23 cellular contexts compared by ENCODE assay signal in the genomic region with DNA sequence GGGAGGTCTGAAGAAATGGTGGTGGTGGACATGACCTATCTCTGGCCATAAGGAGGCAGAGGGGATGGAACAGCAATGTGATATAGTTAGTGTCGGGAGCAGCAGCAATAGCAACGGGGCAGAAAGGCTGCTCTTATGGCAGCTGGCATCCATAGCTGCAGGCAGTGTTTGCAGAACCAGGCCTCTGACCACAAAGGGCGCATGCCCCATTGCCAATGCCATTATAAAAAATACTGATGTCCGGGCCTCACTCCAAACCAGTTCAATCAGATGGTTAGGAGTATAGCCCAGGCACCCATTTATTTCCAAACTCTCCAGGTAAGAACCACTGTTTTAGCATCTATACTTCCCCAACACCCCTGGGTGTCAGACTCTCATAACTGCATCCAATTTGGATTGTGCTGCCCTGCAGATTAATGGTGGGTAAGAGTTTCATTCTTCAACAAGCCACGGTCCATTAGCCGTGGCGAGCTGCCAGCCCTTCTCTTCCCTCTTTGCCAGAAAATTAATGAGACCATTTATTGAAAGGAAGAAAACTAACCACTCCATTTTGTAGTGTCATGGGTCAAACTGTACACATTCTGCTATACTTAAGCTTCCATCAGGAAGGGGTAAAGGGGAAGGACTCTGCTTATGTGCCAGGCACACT.
DNase-seq lines count a peak whose midpoint lies in the region; ATAC-seq, FAIRE-seq and TF ChIP-seq lines count a peak whose summit lies in the region.
"Had no signal": no experiment of that assay in that cellular context is flagged by ENCODE, and none has a peak within 500 bp of the region (broad histone marks: within the 10 kb centered on the region; RNA-seq: fewer than 3 reads in every experiment).

No MANE protein-coding gene starts in this region.

- peaks cover 12% of the 10 kb centered on the region for H3K9me3 Mint-ChIP-seq in activated CD4-positive, alpha-beta T cell treated with anti-CD3 and anti-CD28 coated beads, Interleukin-2, amount 10 ng/mL, durations not matched to agents 24 days and 14 days
- H3K9me3 Mint-ChIP-seq: CD4-positive, alpha-beta T cell had no signal

- H3K36me3 Mint-ChIP-seq in activated CD4-positive, alpha-beta T cell treated with anti-CD3 and anti-CD28 coated beads, Interleukin-2, amount 10 ng/mL, durations not matched to agents 24 days and 14 days (ENCODE audit: low read depth), result no peaks in the 10 kb centered on the region

- H3K4me3 Mint-ChIP-seq in activated CD4-positive, alpha-beta T cell treated with anti-CD3 and anti-CD28 coated beads, Interleukin-2, amount 10 ng/mL, durations not matched to agents 24 days and 14 days, result no peak overlapping the region
- H3K4me3 Mint-ChIP-seq: CD4-positive, alpha-beta T cell; central memory CD8-positive, alpha-beta T cell; neural crest cell; T-helper 17 cell had no signal

- TF ChIP-seq CTCF in kidney (IDR thresholded peaks at IDR 0.05; ENCODE audit: borderline replicate concordance, extremely low read depth, insufficient read depth), result no peak

- H3K4me1 Mint-ChIP-seq in activated CD4-positive, alpha-beta T cell treated with anti-CD3 and anti-CD28 coated beads, Interleukin-2, amount 10 ng/mL, durations not matched to agents 24 days and 14 days, result peaks cover 2% of the 10 kb centered on the region
- H3K4me1 Mint-ChIP-seq: central memory CD8-positive, alpha-beta T cell; neural crest cell had no signal

- H3K36me3 ChIP-seq in kidney (ENCODE audit: control insufficient read depth in 1 of 2, insufficient read depth in 2 of 2, low read length in 2 of 2), result no peaks in the 10 kb centered on the region
- H3K36me3 ChIP-seq: adrenal gland, right atrium auricular region, vagina had no signal

- H3K27me3 Mint-ChIP-seq in activated CD4-positive, alpha-beta T cell treated with anti-CD3 and anti-CD28 coated beads, Interleukin-2, amount 10 ng/mL, durations not matched to agents 24 days and 14 days, result peaks cover 25% of the 10 kb centered on the region
- H3K27me3 Mint-ChIP-seq: CD4-positive, alpha-beta T cell; central memory CD8-positive, alpha-beta T cell; T-helper 17 cell had no signal

- ATAC-seq in stimulated activated naive CD8-positive, alpha-beta T cell treated with anti-CD3 and anti-CD28 coated beads, Interleukin-15, Interleukin-2, amounts not matched to agents 100 U/mL and 50 U/mL, for 24 hours, result no peak
- ATAC-seq in GM18519 (IDR thresholded peaks at IDR 0.05; ENCODE audit: low FRiP score, unreplicated experiment), result no peak
- no peak for ATAC-seq in GM18502 (IDR thresholded peaks at IDR 0.05; ENCODE audit: poor library complexity, unreplicated experiment)
- ATAC-seq: Right ventricle myocardium inferior, T-helper 17 cell had no signal

- H3K27ac Mint-ChIP-seq in activated CD4-positive, alpha-beta T cell treated with anti-CD3 and anti-CD28 coated beads, Interleukin-2, amount 10 ng/mL, durations not matched to agents 24 days and 14 days, result no peak overlapping the region
- H3K27ac Mint-ChIP-seq: activated T-helper 2 cell treated with anti-CD3 and anti-CD28 coated beads, Interferon-gamma antibody, Interleukin-2, Interleukin-4, amounts not matched to agents 10 μg/mL and 5 μg/mL and 100 μg/mL, durations not matched to agents 14 hours and 24 hours and 36 hours; CD4-positive, alpha-beta T cell; T-helper 17 cell had no signal

- FAIRE-seq in kidney (lab: Jason Lieb, UNC), result no peak
- FAIRE-seq: G401.6, GM12892, keratinocyte had no signal

- H3K9me3 ChIP-seq in kidney (ENCODE audit: control insufficient read depth in 1 of 2, low read length in 2 of 2), result no peaks in the 10 kb centered on the region
- H3K9me3 ChIP-seq: adrenal gland, right atrium auricular region, vagina had no signal

- no peaks in the 10 kb centered on the region for H3K4me1 ChIP-seq in kidney (ENCODE audit: control insufficient read depth in 1 of 2, insufficient read depth in 1 of 2, low read depth in 1 of 2, low read length in 2 of 2)
- H3K4me1 ChIP-seq: adrenal gland, right atrium auricular region, vagina had no signal

- no peak overlapping the region for H3K27ac ChIP-seq in kidney (ENCODE audit: low read depth in 2 of 2, low read length in 2 of 2)
- H3K27ac ChIP-seq: adrenal gland, right atrium auricular region, vagina had no signal

- DNase-seq in activated CD4-positive, alpha-beta T cell treated with anti-CD3 and anti-CD28 coated beads, Interleukin-2, amount 10 ng/mL, durations not matched to agents 24 days and 14 days, result peak; percentile 31
- no peak for DNase-seq in activated CD4-positive, alpha-beta T cell treated with anti-CD3 and anti-CD28 coated beads for 1 hour
- DNase-seq in NCI-H2196 (lab: John Stamatoyannopoulos, UW; ENCODE audit: unreplicated experiment) (peak; percentile 92), SHP77 treated with DMSO at 0.1 percent for 48 hours (lab: John Stamatoyannopoulos, UW) (peak; percentile 16), kidney (no peak)
- DNase-seq in stimulated activated naive CD8-positive, alpha-beta T cell treated with anti-CD3 and anti-CD28 coated beads, Interleukin-15, Interleukin-2, amounts not matched to agents 100 U/mL and 50 U/mL, for 24 hours, result no peak
- DNase-seq: activated CD4-positive, CD25-positive, alpha-beta regulatory T cell; adrenal gland; CD4-positive, alpha-beta T cell; effector memory CD4-positive, alpha-beta T cell; NCI-H82; T-helper 17 cell had no signal

- H3K4me3 ChIP-seq in kidney (ENCODE audit: low read length in 2 of 2), result no peak overlapping the region
- H3K4me3 ChIP-seq: adrenal gland, right atrium auricular region, vagina had no signal

- no peak overlapping the region for H3K9ac ChIP-seq in kidney (ENCODE audit: low read length in 2 of 2)

- intact Hi-C loops in activated CD4-positive, alpha-beta T cell treated with anti-CD3 and anti-CD28 coated beads, Interleukin-2, amount 10 ng/mL, durations not matched to agents 24 days and 14 days (cut with micrococcal nuclease), result no loop called here
- intact Hi-C loops in kidney (cut with DNase I), result no loop called here

Comparison
In these comparisons a context has a peak if more than half of its experiments do, and no peak if none do; other contexts are left out.
1. DNase-seq: peak in activated CD4-positive, alpha-beta T cell treated with anti-CD3 and anti-CD28 coated beads, Interleukin-2, amount 10 ng/mL, durations not matched to agents 24 days and 14 days (single experiment), NCI-H2196 (single experiment) and SHP77 treated with DMSO at 0.1 percent for 48 hours (single experiment); none in activated CD4-positive, alpha-beta T cell treated with anti-CD3 and anti-CD28 coated beads for 1 hour (single experiment), stimulated activated naive CD8-positive, alpha-beta T cell treated with anti-CD3 and anti-CD28 coated beads, Interleukin-15, Interleukin-2, amounts not matched to agents 100 U/mL and 50 U/mL, for 24 hours (single experiment) and kidney (single experiment).